In genomic region chr19:1854032-1854541, GRCh38 we compare ENCODE assay signal across 8 cellular contexts. TPM values are rescaled to one million over a fixed set of nuclear protein-coding genes. Genes with fewer than 3 reads are reported as not detected.
DNase-seq lines count a peak whose midpoint lies in the region; ATAC-seq and TF ChIP-seq lines count a peak whose summit lies in the region.
"Had no signal": no experiment of that assay in that cellular context is flagged by ENCODE, and none has a peak within 500 bp of the region (broad histone marks: within the 10 kb centered on the region; RNA-seq: fewer than 3 reads in every experiment).

No MANE protein-coding gene starts in this region.

- H3K27ac ChIP-seq in HEK293 (ENCODE audit: extremely low read depth, low read depth, low read length): no peak overlapping the region
- peak overlapping the region; percentile 81 for H3K27ac ChIP-seq in SK-N-MC
- H3K27ac ChIP-seq in gastroesophageal sphincter: peak overlapping the region in 3 of 4 donors; percentile 82 to 89 (median 85)
- H3K27ac ChIP-seq in tibial nerve: peak overlapping the region in 3 of 4 donors; percentile 41 to 94 (median 90)
- H3K27ac ChIP-seq: psoas muscle had no signal

- TF ChIP-seq EP300 in gastroesophageal sphincter (IDR thresholded peaks at IDR 0.05) (no peak), tibial nerve (IDR thresholded peaks at IDR 0.05) (no peak)

- no peaks in the 10 kb centered on the region for H3K9me3 ChIP-seq in HEK293 (ENCODE audit: control insufficient read depth, insufficient read depth, low read depth, low read length)
- H3K9me3 ChIP-seq in SK-N-MC (ENCODE audit: low read depth, low read length): no peaks in the 10 kb centered on the region
- no peaks in the 10 kb centered on the region for H3K9me3 ChIP-seq in gastroesophageal sphincter
- H3K9me3 ChIP-seq in tibial nerve: no peaks in the 10 kb centered on the region
- H3K9me3 ChIP-seq: psoas muscle had no signal

- H3K27me3 ChIP-seq in gastroesophageal sphincter (peaks cover 54% of the 10 kb centered on the region), tibial nerve (peaks cover 0 to 5% of the 10 kb centered on the region in 2 donors)

- no peak for ATAC-seq in gastroesophageal sphincter

- POLR2A ChIA-PET in HEK293 (lab: Yijun Ruan, JAX): no interaction called here

- H3K4me3 ChIP-seq in HEK293 (ENCODE audit: low read depth, low read length) (no peak overlapping the region), SK-N-MC (no peak overlapping the region), gastroesophageal sphincter (no peak overlapping the region), tibial nerve (no peak overlapping the region)

- peaks cover 7% of the 10 kb centered on the region; the same call in 1 of the 2 replicates for H3K4me1 ChIP-seq in HEK293 (ENCODE audit: control insufficient read depth, insufficient read depth, low read length)
- peaks cover 0 to 78% (median 48%) of the 10 kb centered on the region in 3 donors for H3K4me1 ChIP-seq in gastroesophageal sphincter
- peaks cover 0 to 80% (median 47%) of the 10 kb centered on the region in 4 donors for H3K4me1 ChIP-seq in tibial nerve

- H3K9ac ChIP-seq in SK-N-MC (ENCODE audit: insufficient read length): no peak overlapping the region

- TF ChIP-seq CTCF in HEK293 (tag by site-specific recombination; IDR thresholded peaks at IDR 0.05) (no peak), gastroesophageal sphincter (IDR thresholded peaks at IDR 0.05) (no peak), tibial nerve (IDR thresholded peaks at IDR 0.05) (no peak)

- H3K36me3 ChIP-seq in HEK293 (ENCODE audit: control insufficient read depth in 2 of 2, insufficient read depth in 1 of 2, low read length in 2 of 2): no peaks in the 10 kb centered on the region
- H3K36me3 ChIP-seq in SK-N-MC (ENCODE audit: insufficient read depth, low read length): 0 out of 2 replicates have a peak, but pooled peaks cover 4% of the 10 kb centered on the region
- H3K36me3 ChIP-seq in gastroesophageal sphincter: no peaks in the 10 kb centered on the region
- H3K36me3 ChIP-seq in tibial nerve: peaks cover 0 to 6% (median 0%) of the 10 kb centered on the region in 3 donors

- CTCF ChIA-PET in HEK293 (lab: Yijun Ruan, JAX): interaction anchor here (0.7 to 3.3 kb wide), 5 partner anchors 13 to 219 kb away, joined by 3 to 13 read pairs (median 4); no protein-coding TSS in a partner anchor

- WGBS in gastroesophageal sphincter (ENCODE audit: low coverage in 1 of 2), 2 donors: no CpG with 5 or more reads among the region's 16 CpGs
- 73 to 78% methylated on average over 4 to 12 of the region's 16 CpGs for WGBS in tibial nerve, 2 donors

- TF ChIP-seq POLR2A in gastroesophageal sphincter (IDR thresholded peaks at IDR 0.05): no peak
- TF ChIP-seq POLR2A in tibial nerve (IDR thresholded peaks at IDR 0.05): no peak

- DNase-seq in SK-N-MC (ENCODE audit: low read depth, low spot score) (no peak), tibial nerve (ENCODE audit: low spot score in 2 of 2) (no peak), activated gamma-delta T cell treated with Interleukin-2 at 50 U/mL for 16 hours (no peak), SW 1271 (lab: John Stamatoyannopoulos, UW) (no peak), GDM1 (lab: John Stamatoyannopoulos, UW) (no peak)

TF ChIP-seq in HEK293, 187 proteins besides CTCF, POLR2A, EP300 and RAD21:
- TF ChIP-seq HOXD13 (CRISPR knock-in tag; IDR thresholded peaks at IDR 0.05; ENCODE audit: borderline replicate concordance) (no peak), ZXDB (tag by site-specific recombination; IDR thresholded peaks at IDR 0.05) (no peak), BCL11B (tag by site-specific recombination; IDR thresholded peaks at IDR 0.05; ENCODE audit: low read depth) (no peak), ZNF404 (tag by site-specific recombination; IDR thresholded peaks at IDR 0.05) (no peak), KLF8 (tag by site-specific recombination; IDR thresholded peaks at IDR 0.05) (peak; percentile 24; the same call in 1 of the 2 replicates), TRIM28 (IDR thresholded peaks at IDR 0.05; ENCODE audit: borderline replicate concordance, low read length) (no peak), ZNF175 (tag by site-specific recombination; IDR thresholded peaks at IDR 0.05) (no peak), ZNF266 (tag by site-specific recombination; IDR thresholded peaks at IDR 0.05; ENCODE audit: low read depth) (no peak), REPIN1 (tag by site-specific recombination; IDR thresholded peaks at IDR 0.05; ENCODE audit: low read depth) (no peak), ZNF37A (tag by site-specific recombination; IDR thresholded peaks at IDR 0.05) (no peak), GLIS1 (tag by site-specific recombination; IDR thresholded peaks at IDR 0.05) (peak; percentile 20; the same call in 1 of the 2 replicates), ZNF155 (tag by site-specific recombination; IDR thresholded peaks at IDR 0.05) (no peak), ZNF114 (tag by site-specific recombination; IDR thresholded peaks at IDR 0.05) (no peak), ZNF792 (tag by site-specific recombination; IDR thresholded peaks at IDR 0.05) (no peak), ZNF23 (tag by site-specific recombination; IDR thresholded peaks at IDR 0.05; ENCODE audit: borderline replicate concordance) (no peak), YY2 (tag by site-specific recombination; IDR thresholded peaks at IDR 0.05) (no peak), ZNF529 (tag by site-specific recombination; IDR thresholded peaks at IDR 0.05; ENCODE audit: insufficient replicate concordance) (no peak), GLIS2 (tag by site-specific recombination; IDR thresholded peaks at IDR 0.05) (peak; percentile 48; the same call in 1 of the 2 replicates)
- TF ChIP-seq, protein P1, sequence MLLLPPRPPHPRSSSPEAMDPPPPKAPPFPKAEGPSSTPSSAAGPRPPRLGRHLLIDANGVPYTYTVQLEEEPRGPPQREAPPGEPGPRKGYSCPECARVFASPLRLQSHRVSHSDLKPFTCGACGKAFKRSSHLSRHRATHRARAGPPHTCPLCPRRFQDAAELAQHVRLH (tag by site-specific recombination; IDR thresholded peaks at IDR 0.05): no peak
- TF ChIP-seq, protein P2, sequence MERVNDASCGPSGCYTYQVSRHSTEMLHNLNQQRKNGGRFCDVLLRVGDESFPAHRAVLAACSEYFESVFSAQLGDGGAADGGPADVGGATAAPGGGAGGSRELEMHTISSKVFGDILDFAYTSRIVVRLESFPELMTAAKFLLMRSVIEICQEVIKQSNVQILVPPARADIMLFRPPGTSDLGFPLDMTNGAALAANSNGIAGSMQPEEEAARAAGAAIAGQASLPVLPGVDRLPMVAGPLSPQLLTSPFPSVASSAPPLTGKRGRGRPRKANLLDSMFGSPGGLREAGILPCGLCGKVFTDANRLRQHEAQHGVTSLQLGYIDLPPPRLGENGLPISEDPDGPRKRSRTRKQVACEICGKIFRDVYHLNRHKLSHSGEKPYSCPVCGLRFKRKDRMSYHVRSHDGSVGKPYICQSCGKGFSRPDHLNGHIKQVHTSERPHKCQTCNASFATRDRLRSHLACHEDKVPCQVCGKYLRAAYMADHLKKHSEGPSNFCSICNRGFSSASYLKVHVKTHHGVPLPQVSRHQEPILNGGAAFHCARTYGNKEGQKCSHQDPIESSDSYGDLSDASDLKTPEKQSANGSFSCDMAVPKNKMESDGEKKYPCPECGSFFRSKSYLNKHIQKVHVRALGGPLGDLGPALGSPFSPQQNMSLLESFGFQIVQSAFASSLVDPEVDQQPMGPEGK (tag by site-specific recombination; IDR thresholded peaks at IDR 0.05): peak; percentile 13; the same call in 1 of the 2 replicates
- TF ChIP-seq, protein P3, sequence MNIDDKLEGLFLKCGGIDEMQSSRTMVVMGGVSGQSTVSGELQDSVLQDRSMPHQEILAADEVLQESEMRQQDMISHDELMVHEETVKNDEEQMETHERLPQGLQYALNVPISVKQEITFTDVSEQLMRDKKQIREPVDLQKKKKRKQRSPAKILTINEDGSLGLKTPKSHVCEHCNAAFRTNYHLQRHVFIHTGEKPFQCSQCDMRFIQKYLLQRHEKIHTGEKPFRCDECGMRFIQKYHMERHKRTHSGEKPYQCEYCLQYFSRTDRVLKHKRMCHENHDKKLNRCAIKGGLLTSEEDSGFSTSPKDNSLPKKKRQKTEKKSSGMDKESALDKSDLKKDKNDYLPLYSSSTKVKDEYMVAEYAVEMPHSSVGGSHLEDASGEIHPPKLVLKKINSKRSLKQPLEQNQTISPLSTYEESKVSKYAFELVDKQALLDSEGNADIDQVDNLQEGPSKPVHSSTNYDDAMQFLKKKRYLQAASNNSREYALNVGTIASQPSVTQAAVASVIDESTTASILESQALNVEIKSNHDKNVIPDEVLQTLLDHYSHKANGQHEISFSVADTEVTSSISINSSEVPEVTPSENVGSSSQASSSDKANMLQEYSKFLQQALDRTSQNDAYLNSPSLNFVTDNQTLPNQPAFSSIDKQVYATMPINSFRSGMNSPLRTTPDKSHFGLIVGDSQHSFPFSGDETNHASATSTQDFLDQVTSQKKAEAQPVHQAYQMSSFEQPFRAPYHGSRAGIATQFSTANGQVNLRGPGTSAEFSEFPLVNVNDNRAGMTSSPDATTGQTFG (tag by site-specific recombination; IDR thresholded peaks at IDR 0.05; ENCODE audit: borderline replicate concordance): no peak

RNA-seq across cellular contexts. Expression of gene REXO1, which starts 5.8 kb away (rescaled TPM):
- total RNA-seq in gastroesophageal sphincter (10 to 100 TPM; 11.4 to 29.9 (median 16.1) TPM), tibial nerve (10 to 100 TPM; 17.9 to 87.3 (median 31.1) TPM)

RNA-seq across cellular contexts. Expression of gene KLF16, which starts 9.3 kb away (rescaled TPM):
- total RNA-seq in gastroesophageal sphincter: 1 to 10 TPM; 1.4 to 7.1 (median 5.5) TPM
- total RNA-seq in tibial nerve: 1 to 10 TPM; 4.6 to 8.4 (median 7.0) TPM

RNA-seq across cellular contexts. Expression of gene ABHD17A, which starts 31.2 kb away (rescaled TPM):
- 100 to 1,000 TPM in 1 of 4 donors, 10 to 100 TPM in 3; 80.0 to 117 (median 91.0) TPM for total RNA-seq in gastroesophageal sphincter
- 100 to 1,000 TPM; 127 to 165 (median 132) TPM for total RNA-seq in tibial nerve

RNA-seq across cellular contexts. Expression of gene ATP8B3, which starts 42.0 kb away (rescaled TPM):
- total RNA-seq in gastroesophageal sphincter (1 to 10 TPM in 1 of 4 donors, under 1 TPM in 3; 0.27 to 1.4 (median 0.48) TPM), tibial nerve (1 to 10 TPM in 2 of 4 donors, under 1 TPM in 2; 0.21 to 2.4 (median 1.2) TPM)

RNA-seq across cellular contexts. Expression of gene ADAT3, which starts 51.1 kb away (rescaled TPM):
- total RNA-seq in gastroesophageal sphincter (1 to 10 TPM in 3 of 4 donors, under 1 TPM in 1; 0.47 to 4.2 (median 2.3) TPM), tibial nerve (1 to 10 TPM; 2.4 to 8.7 (median 4.8) TPM)
